In the genomic region with DNA sequence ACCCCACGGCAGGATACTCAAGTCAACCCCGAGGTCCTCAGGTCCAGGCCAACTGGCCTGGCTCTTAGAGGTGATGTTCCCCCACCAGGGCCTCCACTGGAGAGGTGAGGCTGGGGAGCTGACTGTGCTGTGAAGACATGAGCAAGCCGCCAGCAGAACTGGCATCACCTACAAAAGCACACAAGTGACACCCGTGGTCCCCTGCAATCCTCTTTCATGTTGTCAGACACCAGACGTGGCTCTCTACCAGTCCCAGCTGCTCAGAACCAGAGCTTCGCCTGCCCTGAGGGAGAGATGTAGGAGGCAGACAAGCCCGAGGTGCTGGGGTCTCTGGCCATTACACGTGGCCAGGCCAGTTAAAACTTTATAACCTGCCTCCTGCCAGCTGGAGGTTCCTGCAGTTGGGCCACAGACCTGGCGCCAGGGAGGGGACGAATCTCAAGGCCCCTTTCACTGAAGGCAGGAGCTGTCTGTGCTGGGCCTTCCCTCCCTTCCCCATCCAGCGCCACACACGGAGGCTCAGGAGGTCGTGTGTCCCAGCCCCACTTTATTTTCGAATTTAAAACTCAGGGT, we compare ENCODE assay signal across 8 cellular contexts. TPM values are rescaled to one million over a fixed set of nuclear protein-coding genes. Genes with fewer than 3 reads are reported as not detected.
DNase-seq lines count a peak whose midpoint lies in the region; FAIRE-seq and TF ChIP-seq lines count a peak whose summit lies in the region.

No MANE protein-coding gene starts in this region.

- H3K36me3 Mint-ChIP-seq in Caco-2 (ENCODE audit: insufficient read depth, unreplicated experiment): peaks cover 64% of the 10 kb centered on the region
- peaks cover 15% of the 10 kb centered on the region for H3K36me3 Mint-ChIP-seq in neural crest cell (ENCODE audit: low read depth)

- H3K27me3 Mint-ChIP-seq in Caco-2 (ENCODE audit: insufficient read depth, unreplicated experiment) (no peaks in the 10 kb centered on the region), neural crest cell (ENCODE audit: low read depth) (no peaks in the 10 kb centered on the region)

- intact Hi-C loops in Caco-2 (cut with micrococcal nuclease; ENCODE audit: unreplicated experiment): loop anchor here (1.0 to 10.0 kb wide), 4 partner anchors 8 to 969 kb away; no protein-coding TSS in a partner anchor
- intact Hi-C loops in mammary epithelial cell (cut with micrococcal nuclease): loop anchor here (1.0 kb wide), 2 partner anchors 25 to 45 kb away; no protein-coding TSS in a partner anchor

- no peak for FAIRE-seq in urothelium cell line (lab: Jason Lieb, UNC)

- peak in 1 of 2 experiments; percentile 30 for DNase-seq in Caco-2
- DNase-seq in MG63: peak; percentile 13
- DNase-seq in mammary epithelial cell: peak; percentile 20
- DNase-seq in neural crest cell (ENCODE audit: low read depth, low spot score): no peak
- no peak for DNase-seq in NCI-H1105 (lab: John Stamatoyannopoulos, UW)
- DNase-seq in RPMI8226: no peak
- no peak for DNase-seq in occipital lobe (lab: John Stamatoyannopoulos, UW)
- DNase-seq in urothelium cell line (ENCODE audit: low spot score): no peak

- peaks cover 55% of the 10 kb centered on the region for H3K4me1 ChIP-seq in Caco-2
- H3K4me1 ChIP-seq in mammary epithelial cell (ENCODE audit: insufficient read depth, low read length): peaks cover 33% of the 10 kb centered on the region

- H3K9ac ChIP-seq in mammary epithelial cell (ENCODE audit: insufficient read depth, low read length): peak overlapping the region; percentile 49

- H3K4me1 Mint-ChIP-seq in Caco-2 (ENCODE audit: low read depth, unreplicated experiment) (peaks cover 47% of the 10 kb centered on the region), neural crest cell (peaks cover 16% of the 10 kb centered on the region)

- H3K27me3 ChIP-seq in Caco-2 (replicated peaks; ENCODE audit: control insufficient read depth, insufficient read depth, low read length) (no peaks in the 10 kb centered on the region), MG63 (no peaks in the 10 kb centered on the region), mammary epithelial cell (ENCODE audit: insufficient read depth, low read length) (no peaks in the 10 kb centered on the region)

- POLR2A ChIA-PET in Caco-2 (lab: Charles Lee): interaction anchor here (1.0 to 3.1 kb wide), 4 partner anchors 8 to 168 kb away, joined by 3 to 32 read pairs (median 6); a partner anchor contains a TSS

- peaks cover 49% of the 10 kb centered on the region for H3K79me2 ChIP-seq in mammary epithelial cell (ENCODE audit: insufficient read depth, low read length)

- H2AFZ ChIP-seq in mammary epithelial cell (ENCODE audit: low read depth, low read length): peak overlapping the region; percentile 51

- no peaks in the 10 kb centered on the region for H3K9me3 ChIP-seq in Caco-2
- H3K9me3 ChIP-seq in MG63: no peaks in the 10 kb centered on the region
- H3K9me3 ChIP-seq in mammary epithelial cell (replicated peaks; ENCODE audit: insufficient read depth, low read length): no peaks in the 10 kb centered on the region

- TF ChIP-seq CTCF in Caco-2 (IDR thresholded peaks at IDR 0.05; ENCODE audit: insufficient read depth in 1 of 2, low read depth in 1 of 2, low read length in 1 of 2, severe bottlenecking in 1 of 2, unreplicated experiment in 1 of 2) (no peak), mammary epithelial cell (conservative IDR thresholded peaks at IDR 0.05 in 1 of 2, IDR thresholded peaks at IDR 0.05 in 1 of 2; ENCODE audit: extremely low read depth in 1 of 2, insufficient read depth in 1 of 2, low read depth in 1 of 2, low read length in 2 of 2) (no peak), neural crest cell (conservative IDR thresholded peaks at IDR 0.05) (no peak)

- peak overlapping the region; percentile 57 for H3K27ac ChIP-seq in mammary epithelial cell (ENCODE audit: insufficient read depth, low read depth, low read length)

- no peaks in the 10 kb centered on the region for H3K9me3 Mint-ChIP-seq in Caco-2 (ENCODE audit: unreplicated experiment)
- no peaks in the 10 kb centered on the region for H3K9me3 Mint-ChIP-seq in neural crest cell

- peaks cover 3% of the 10 kb centered on the region for H4K20me1 ChIP-seq in mammary epithelial cell (ENCODE audit: insufficient read depth, low read length)

- H3K4me2 ChIP-seq in mammary epithelial cell (ENCODE audit: insufficient read depth, low read depth, low read length): peak overlapping the region; percentile 81

- 33% methylated on average over 8 of the region's 14 CpGs for WGBS in mammary epithelial cell (ENCODE audit: low coverage, missing lambda C conversion rate)

- CTCF ChIA-PET in Caco-2 (lab: Charles Lee): interaction anchor here (0.6 to 3.5 kb wide), 5 partner anchors 8 to 398 kb away, joined by 3 to 108 read pairs (median 3); no protein-coding TSS in a partner anchor
- CTCF ChIA-PET in mammary epithelial cell (lab: Charles Lee; ENCODE audit: low non-redundant PET): no interaction called here

- dilution Hi-C loops in mammary epithelial cell (cut with HindIII; ENCODE audit: low sequenced_read_pairs): no loop called here

- BruUV-seq in Caco-2 (replicated peaks; lab: Mats Ljungman, UMichigan) (no TSS peak), mammary epithelial cell (replicated peaks; lab: Mats Ljungman, UMichigan) (no TSS peak)

- H3K27ac Mint-ChIP-seq in Caco-2 (ENCODE audit: unreplicated experiment): peak overlapping the region; percentile 34
- peak overlapping the region; percentile 19 for H3K27ac Mint-ChIP-seq in neural crest cell (ENCODE audit: unreplicated experiment)

- H3K4me3 Mint-ChIP-seq in Caco-2 (ENCODE audit: unreplicated experiment): peak overlapping the region; percentile 85
- peak overlapping the region; percentile 78 for H3K4me3 Mint-ChIP-seq in neural crest cell

- H3K4me3 ChIP-seq in Caco-2 (ENCODE audit: low read depth, low read length) (peak overlapping the region; percentile 6; the same call in 1 of the 2 replicates), MG63 (no peak overlapping the region), mammary epithelial cell (replicated peaks in 1 of 3; ENCODE audit: insufficient read depth in 1 of 3, low read depth in 2 of 3, low read length in 3 of 3) (peak overlapping the region in 2 of 3 experiments; percentile 33 to 44)

- in situ Hi-C loops in mammary epithelial cell (cut with MboI; ENCODE audit: low sequenced_read_pairs in 2 of 2): loop anchor here in 1 of 2 donors (5.0 to 10.0 kb wide), 2 partner anchors 46 to 119 kb away; a partner anchor contains a TSS

- peaks cover 9% of the 10 kb centered on the region for H3K36me3 ChIP-seq in Caco-2 (ENCODE audit: control insufficient read depth, insufficient read depth, low read length)
- peaks cover 42% of the 10 kb centered on the region for H3K36me3 ChIP-seq in MG63
- peaks cover 26% of the 10 kb centered on the region for H3K36me3 ChIP-seq in mammary epithelial cell (ENCODE audit: insufficient read depth, low read length)

RNA-seq across cellular contexts. Expression of a gene that starts 2.2 kb away (rescaled TPM):
- 38.7 and 39.0 TPM in 2 replicates for total RNA-seq in Caco-2 (2022)
- 18.1 and 33.0 TPM in 2 replicates for total RNA-seq in MG63 (2014; rRNA removed; shearing (Covaris generic); ENCODE audit: low replicate concordance)
- total RNA-seq in mammary epithelial cell: 10 to 100 TPM; 20.0 to 26.3 TPM
- polyA plus RNA-seq in mammary epithelial cell: 20.5 TPM
- 1.0 TPM for polyA minus RNA-seq in mammary epithelial cell
- total RNA-seq in neural crest cell: 4.7 and 6.3 TPM in 2 replicates
- 19.7 TPM for total RNA-seq in occipital lobe

RNA-seq across cellular contexts. Expression of a gene that starts 22.9 kb away (rescaled TPM):
- total RNA-seq in Caco-2 (2022) (244 and 250 TPM in 2 replicates), mammary epithelial cell (100 to 1,000 TPM; 230 to 262 TPM), neural crest cell (197 and 202 TPM in 2 replicates), occipital lobe (126 TPM)
- total RNA-seq in MG63 (2014; rRNA removed; shearing (Covaris generic); ENCODE audit: low replicate concordance): 200 and 236 TPM in 2 replicates
- polyA plus RNA-seq in mammary epithelial cell: 150 TPM
- 119 TPM for polyA minus RNA-seq in mammary epithelial cell

Comparison
In these comparisons a context has a peak if more than half of its experiments do, and no peak if none do; other contexts are left out.
1. DNase-seq: peak in MG63 (single experiment) and mammary epithelial cell (single experiment); none in neural crest cell (single experiment), NCI-H1105 (single experiment), RPMI8226 (single experiment), occipital lobe (single experiment) and urothelium cell line (single experiment).